In genomic region chr4:15809058-15809457, GRCh38 we compare ENCODE assay signal across 9 cellular contexts. TPM values are rescaled to one million over a fixed set of nuclear protein-coding genes. Genes with fewer than 3 reads are reported as not detected.
DNase-seq lines count a peak whose midpoint lies in the region; ATAC-seq and TF ChIP-seq lines count a peak whose summit lies in the region.
"Had no signal": no experiment of that assay in that cellular context is flagged by ENCODE, and none has a peak within 500 bp of the region (broad histone marks: within the 10 kb centered on the region; RNA-seq: fewer than 3 reads in every experiment).

No MANE protein-coding gene starts in this region.

- H2AFZ ChIP-seq in Loucy (ENCODE audit: low read length) = no peak overlapping the region

- H3K36me3 ChIP-seq in Loucy (ENCODE audit: insufficient read depth, low read length) = no peaks in the 10 kb centered on the region
- no peaks in the 10 kb centered on the region for H3K36me3 ChIP-seq in H7 (replicated peaks; ENCODE audit: control insufficient read depth, insufficient read depth, low read length)
- no peaks in the 10 kb centered on the region for H3K36me3 ChIP-seq in BE2C

- no peak overlapping the region for H3K9ac ChIP-seq in Loucy (ENCODE audit: low read depth, low read length, poor library complexity, severe bottlenecking)

- H3K4me2 ChIP-seq in Loucy (ENCODE audit: low read depth, low read length, poor library complexity, severe bottlenecking) = peak overlapping the region; percentile 23

- no peak for TF ChIP-seq CTCF in Loucy (conservative IDR thresholded peaks at IDR 0.05; ENCODE audit: low read length)
- TF ChIP-seq CTCF in BE2C (IDR thresholded peaks at IDR 0.05; ENCODE audit: low read depth, low read length) = no peak

- no peaks in the 10 kb centered on the region for H3K9me3 Mint-ChIP-seq in immature natural killer cell

- peaks cover 13% of the 10 kb centered on the region; the same call in 1 of the 2 replicates for H3K79me2 ChIP-seq in Loucy (ENCODE audit: insufficient read depth, low read length)

- H3K4me3 ChIP-seq in Loucy (ENCODE audit: low read length, poor library complexity, severe bottlenecking) = no peak overlapping the region
- H3K4me3 ChIP-seq in H7 (ENCODE audit: insufficient read depth, low read depth, low read length) = no peak overlapping the region
- H3K4me3 ChIP-seq in BE2C (ENCODE audit: low read depth, low read length) = no peak overlapping the region

- H3K4me1 Mint-ChIP-seq in immature natural killer cell = peaks cover 61 to 93% of the 10 kb centered on the region in 2 donors

- H3K4me3 Mint-ChIP-seq in immature natural killer cell = peak overlapping the region; percentile 38 to 82 (median 72)

- H3K27me3 ChIP-seq in Loucy (ENCODE audit: insufficient read depth, low read length, poor library complexity, severe bottlenecking) (no peaks in the 10 kb centered on the region), H7 (ENCODE audit: control insufficient read depth, insufficient read depth, low read length) (no peaks in the 10 kb centered on the region), BE2C (no peaks in the 10 kb centered on the region; the same call in none of the 2 replicates)

- ATAC-seq in GM18508 (IDR thresholded peaks at IDR 0.05; ENCODE audit: insufficient read depth, unreplicated experiment) = peak; percentile 82
- peak; percentile 79 for ATAC-seq in GM21717 (IDR thresholded peaks at IDR 0.05; ENCODE audit: unreplicated experiment)
- ATAC-seq: left colon had no signal

- H3K9me3 ChIP-seq in Loucy (ENCODE audit: insufficient read depth, low read depth, low read length) (no peaks in the 10 kb centered on the region), BE2C (no peaks in the 10 kb centered on the region)

- no peaks in the 10 kb centered on the region for H4K20me1 ChIP-seq in Loucy (ENCODE audit: insufficient read depth, low read length, poor library complexity, severe bottlenecking)

- peaks cover 2% of the 10 kb centered on the region; the same call in 1 of the 2 replicates for H3F3A ChIP-seq in Loucy (ENCODE audit: low read depth)

- no peaks in the 10 kb centered on the region for H3K9me2 ChIP-seq in Loucy (replicated peaks; ENCODE audit: low read depth, low read length)

- peaks cover 0 to 1% (median 0%) of the 10 kb centered on the region in 3 donors for H3K27me3 Mint-ChIP-seq in immature natural killer cell (ENCODE audit: low read depth in 3 of 3)

- no peaks in the 10 kb centered on the region for H3K36me3 Mint-ChIP-seq in immature natural killer cell

- peak overlapping the region; percentile 36 to 83 (median 67) for H3K27ac Mint-ChIP-seq in immature natural killer cell

- peak in 2 of 3 donors; percentile 16 to 20 for DNase-seq in immature natural killer cell
- DNase-seq in H7 = no peak
- no peak for DNase-seq in DMS114 treated with DMSO at 0.1 percent for 48 hours (lab: John Stamatoyannopoulos, UW; ENCODE audit: unreplicated experiment)
- no peak for DNase-seq in cerebellar cortex (ENCODE audit: low spot score)
- DNase-seq in BE2C = no peak
- DNase-seq: left colon had no signal

- H3K4me1 ChIP-seq in Loucy (ENCODE audit: insufficient read depth, low read length, poor library complexity, severe bottlenecking) = peaks cover 24% of the 10 kb centered on the region
- H3K4me1 ChIP-seq in BE2C = no peaks in the 10 kb centered on the region

RNA-seq across cellular contexts. Expression of gene CD38, which starts 30.9 kb away (rescaled TPM):
- polyA plus RNA-seq in immature natural killer cell = 100 to 1,000 TPM in 1 of 3 donors, 10 to 100 TPM in 2; 33.4 to 133 (median 60.9) TPM
- 0.15 and 1.1 TPM in 2 replicates for total RNA-seq in H7 (2014; rRNA removed; shearing (Covaris generic))
- 0.28 TPM for polyA plus RNA-seq in BE2C (2012; ENCODE audit: insufficient read depth, insufficient read length, low read depth)

Comparison
In these comparisons a context has a peak if more than half of its experiments do, and no peak if none do; other contexts are left out.
1. DNase-seq: peak in immature natural killer cell (2 of 3); none in H7 (single experiment), DMS114 treated with DMSO at 0.1 percent for 48 hours (single experiment), cerebellar cortex (single experiment) and BE2C (single experiment).